8 cellular contexts compared by ENCODE assay signal in the genomic region with DNA sequence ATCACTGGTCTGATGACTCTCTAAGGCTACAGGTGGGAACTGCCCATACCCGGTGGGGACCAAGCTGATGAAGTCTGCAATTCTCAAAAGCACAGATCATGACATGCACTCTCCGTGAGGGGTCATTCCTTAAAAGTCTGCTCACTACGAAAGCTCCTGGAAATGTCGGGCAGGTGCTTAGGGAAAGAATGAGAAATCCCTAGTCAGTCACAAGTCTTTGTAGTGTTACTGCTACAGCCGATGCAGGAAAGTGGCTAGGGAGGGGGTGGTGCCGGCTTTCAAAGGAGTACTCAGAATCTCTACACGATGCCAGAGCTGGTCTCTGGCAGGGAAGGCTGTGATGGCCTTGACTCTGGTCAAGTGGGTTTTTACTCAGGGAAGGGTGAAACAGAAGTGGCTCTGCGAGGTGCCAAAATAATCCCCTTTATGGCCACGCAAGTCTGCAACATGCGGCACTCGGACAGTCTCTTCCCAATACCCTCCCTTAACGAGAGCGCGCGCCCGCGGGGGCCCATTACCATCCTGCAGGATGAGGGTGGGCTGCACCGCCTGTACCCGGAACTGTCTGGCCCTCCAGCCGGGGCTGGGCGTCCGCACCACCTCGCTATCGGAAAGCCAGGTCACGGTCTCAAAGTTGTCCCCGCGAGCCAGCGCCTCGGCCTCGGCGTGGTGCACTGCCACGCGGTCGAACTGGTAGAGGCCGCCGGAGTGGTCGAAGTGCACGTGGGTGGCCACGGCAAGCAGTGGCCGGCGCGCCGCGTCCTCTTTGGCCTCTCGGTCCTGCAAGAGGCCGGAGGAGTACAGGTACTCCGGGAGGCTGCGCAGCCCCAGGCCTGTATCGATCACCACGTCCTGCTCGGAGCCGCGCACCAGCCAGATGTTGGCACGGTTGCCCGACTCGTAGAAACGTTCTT. TPM values are rescaled to one million over a fixed set of nuclear protein-coding genes. Genes with fewer than 3 reads are reported as not detected.
DNase-seq lines count a peak whose midpoint lies in the region; ATAC-seq, FAIRE-seq and TF ChIP-seq lines count a peak whose summit lies in the region.

No MANE protein-coding gene starts in this region.

- H3K27ac ChIP-seq in OCI-LY3 (ENCODE audit: low read length) (peak overlapping the region; percentile 59), heart left ventricle (peak overlapping the region in 11 of 12 donors; percentile 72 to 90 (median 83)), pancreas (peak overlapping the region; percentile 79 to 92 (median 84))

- peak overlapping the region; percentile 86 for H3K4me2 ChIP-seq in OCI-LY3 (ENCODE audit: low read length)

- H2AFZ ChIP-seq in OCI-LY3 (ENCODE audit: low read depth, low read length): peak overlapping the region; percentile 79

- WGBS in heart left ventricle, 4 donors: 1 to 5% (median 1%) methylated on average over 9 to 57 of the region's 57 CpGs
- 0% methylated on average over 39 to 57 of the region's 57 CpGs for WGBS in pancreas, 2 donors

- H3K4me3 ChIP-seq in OCI-LY3 (ENCODE audit: low read length): peak overlapping the region; percentile 88
- H3K4me3 ChIP-seq in heart left ventricle: peak overlapping the region; percentile 51 to 91 (median 82)
- H3K4me3 ChIP-seq in pancreas: peak overlapping the region; percentile 34 to 94 (median 90)

- DNase-seq in Ammon's horn (ENCODE audit: low spot score) (peak; percentile 21), heart left ventricle (peak; percentile 7 to 67 (median 49)), pancreas (peak in 5 of 6 donors; percentile 16 to 88 (median 31)), NCI-H1930 (lab: John Stamatoyannopoulos, UW) (no peak)
- DNase-seq in activated naive CD4-positive, alpha-beta T cell treated with anti-CD3 and anti-CD28 coated beads, Interleukin-2, amount 50 U/mL, for 72 hours (ENCODE audit: low spot score in 2 of 2): peak in 1 of 2 donors; percentile 15

- intact Hi-C loops in heart left ventricle (cut with DNase I): loop anchor here in 8 of 10 donors (1.0 to 10.0 kb wide), 9 partner anchors 51 to 66 kb away; partner anchors contain the start of genes LYSMD3 (in 6 of the 8) and CETN3 (in 1 of the 8)
- intact Hi-C loops in pancreas (cut with DNase I): loop anchor here in 1 of 3 donors (10.0 kb wide), 1 partner anchor 51 kb away; the partner anchor contains the start of gene LYSMD3

- no peaks in the 10 kb centered on the region for H3K9me3 ChIP-seq in OCI-LY3 (ENCODE audit: insufficient read depth, low read length)
- no peaks in the 10 kb centered on the region for H3K9me3 ChIP-seq in heart left ventricle
- no peaks in the 10 kb centered on the region for H3K9me3 ChIP-seq in pancreas

- FAIRE-seq in pancreas (lab: Jason Lieb, UNC): no peak

- peaks cover 42% of the 10 kb centered on the region for H3K79me2 ChIP-seq in OCI-LY3 (ENCODE audit: low read length)

- H3K27me3 ChIP-seq in OCI-LY3 (ENCODE audit: low read depth, low read length) (no peaks in the 10 kb centered on the region), heart left ventricle (no peaks in the 10 kb centered on the region), pancreas (no peaks in the 10 kb centered on the region)

- H3K36me3 Mint-ChIP-seq in activated naive CD4-positive, alpha-beta T cell treated with anti-CD3 and anti-CD28 coated beads, Interleukin-2, amount 50 U/mL, for 72 hours: peaks cover 43 to 44% of the 10 kb centered on the region in 2 donors

- peak overlapping the region; percentile 80 for H3K9ac ChIP-seq in OCI-LY3 (ENCODE audit: low read length)

- TF ChIP-seq CTCF in OCI-LY3 (IDR thresholded peaks at IDR 0.05; ENCODE audit: low read depth, low read length) (no peak), heart left ventricle (IDR thresholded peaks at IDR 0.05) (no peak), pancreas (IDR thresholded peaks at IDR 0.05) (no peak)

- H3K9me3 Mint-ChIP-seq in activated naive CD4-positive, alpha-beta T cell treated with anti-CD3 and anti-CD28 coated beads, Interleukin-2, amount 50 U/mL, for 72 hours: peaks cover 10 to 13% of the 10 kb centered on the region in 2 donors

- no peak for TF ChIP-seq POLR2A in heart left ventricle (IDR thresholded peaks at IDR 0.05)

- ATAC-seq in GM18873 (IDR thresholded peaks at IDR 0.05; ENCODE audit: low FRiP score, unreplicated experiment) (peak; percentile 10), HG03159 (IDR thresholded peaks at IDR 0.05; ENCODE audit: unreplicated experiment) (peak; percentile 8), heart left ventricle (peak; percentile 9 to 55 (median 44)), pancreas (peak; percentile 17 to 53 (median 52))
- peak; percentile 0 to 23 for ATAC-seq in activated naive CD4-positive, alpha-beta T cell treated with anti-CD3 and anti-CD28 coated beads, Interleukin-2, amount 50 U/mL, for 72 hours

- H3K36me3 ChIP-seq in OCI-LY3 (replicated peaks; ENCODE audit: low read depth, low read length) (no peaks in the 10 kb centered on the region), heart left ventricle (no peaks in the 10 kb centered on the region), pancreas (no peaks in the 10 kb centered on the region)

- peaks cover 7% of the 10 kb centered on the region for H3K4me1 ChIP-seq in OCI-LY3 (ENCODE audit: low read length)
- peaks cover 0 to 21% (median 13%) of the 10 kb centered on the region in 12 donors for H3K4me1 ChIP-seq in heart left ventricle
- H3K4me1 ChIP-seq in pancreas: peaks cover 11 to 14% (median 11%) of the 10 kb centered on the region in 3 donors

- peak overlapping the region; percentile 92 to 93 for H3K27ac Mint-ChIP-seq in activated naive CD4-positive, alpha-beta T cell treated with anti-CD3 and anti-CD28 coated beads, Interleukin-2, amount 50 U/mL, for 72 hours

- H4K20me1 ChIP-seq in OCI-LY3 (ENCODE audit: insufficient read depth, low read length): no peaks in the 10 kb centered on the region

RNA-seq across cellular contexts. Expression of gene MBLAC2, which starts 1.0 kb away (rescaled TPM):
- total RNA-seq in activated naive CD4-positive, alpha-beta T cell treated with anti-CD3 and anti-CD28 coated beads, Interleukin-2, amount 50 U/mL, for 72 hours: 1 to 10 TPM in 1 of 2 donors, under 1 TPM in 1; 0.98 to 4.1 TPM
- total RNA-seq in heart left ventricle (1 to 10 TPM; 2.4 to 5.3 (median 3.7) TPM), pancreas (1 to 10 TPM; 2.2 to 3.5 (median 3.1) TPM)
- polyA plus RNA-seq in heart left ventricle (1 to 10 TPM; 1.3 to 1.4 TPM), pancreas (1 to 10 TPM; 1.5 to 2.6 TPM)

RNA-seq across cellular contexts. Expression of gene POLR3G, which starts 1.1 kb away (rescaled TPM):
- 10 to 100 TPM in 1 of 2 donors, 1 to 10 TPM in 1; 6.2 to 11.7 TPM for total RNA-seq in activated naive CD4-positive, alpha-beta T cell treated with anti-CD3 and anti-CD28 coated beads, Interleukin-2, amount 50 U/mL, for 72 hours
- total RNA-seq in heart left ventricle (1 to 10 TPM in 3 of 9 donors, under 1 TPM in 6; 0.30 to 1.6 (median 0.67) TPM), pancreas (1 to 10 TPM in 3 of 6 donors, under 1 TPM in 3; 0.60 to 1.3 (median 0.97) TPM)
- polyA plus RNA-seq in heart left ventricle (under 1 TPM; 0.57 to 0.62 TPM), pancreas (under 1 TPM; 0.53 to 0.96 TPM)

RNA-seq across cellular contexts. Expression of gene LYSMD3, which starts 55.8 kb away (rescaled TPM):
- total RNA-seq in activated naive CD4-positive, alpha-beta T cell treated with anti-CD3 and anti-CD28 coated beads, Interleukin-2, amount 50 U/mL, for 72 hours: 10 to 100 TPM; 13.8 to 18.1 TPM
- total RNA-seq in heart left ventricle (10 to 100 TPM; 13.1 to 23.3 (median 18.4) TPM), pancreas (10 to 100 TPM in 1 of 6 donors, 1 to 10 TPM in 5; 6.0 to 11.7 (median 7.8) TPM)
- polyA plus RNA-seq in heart left ventricle (10 to 100 TPM in 1 of 2 donors, 1 to 10 TPM in 1; 5.4 to 20.4 TPM), pancreas (1 to 10 TPM; 2.5 to 6.5 TPM)

Comparison
In these comparisons a context has a peak if more than half of its experiments do, and no peak if none do; other contexts are left out.
1. DNase-seq: peak in Ammon's horn (single experiment), heart left ventricle (5 of 5) and pancreas (5 of 6); none in NCI-H1930 (0 of 2).
2. Peak in every context shown above with its lines, with median percentiles within 50 percentile points of each other: ATAC-seq, H3K27ac ChIP-seq and H3K4me3 ChIP-seq.